ENCODE assay signal across 8 cellular contexts in genomic region chr2:241843321-241844065, GRCh38. TPM values are rescaled to one million over a fixed set of nuclear protein-coding genes. Genes with fewer than 3 reads are reported as not detected.
DNase-seq lines count a peak whose midpoint lies in the region; ATAC-seq and TF ChIP-seq lines count a peak whose summit lies in the region.
"Had no signal": no experiment of that assay in that cellular context is flagged by ENCODE, and none has a peak within 500 bp of the region (broad histone marks: within the 10 kb centered on the region; RNA-seq: fewer than 3 reads in every experiment).

No MANE protein-coding gene starts in this region.

- ATAC-seq in GM18907 (IDR thresholded peaks at IDR 0.05; ENCODE audit: unreplicated experiment) (peak; percentile 11), right cardiac atrium (peak; percentile 10 to 30), HG03025 (IDR thresholded peaks at IDR 0.05; ENCODE audit: low FRiP score, unreplicated experiment) (no peak)

- TF ChIP-seq CTCF in NB4 (IDR thresholded peaks at IDR 0.05; ENCODE audit: low read depth, low read length) = no peak
- no peak for TF ChIP-seq CTCF in stomach (IDR thresholded peaks at IDR 0.05)

- H3K4me3 ChIP-seq in NB4 (ENCODE audit: low read depth, low read length) = peak overlapping the region; percentile 35
- peak overlapping the region; percentile 43 for H3K4me3 ChIP-seq in right cardiac atrium (ENCODE audit: low read length)
- H3K4me3 ChIP-seq in stomach = peak overlapping the region; percentile 36 to 46 (median 40)

- no peaks in the 10 kb centered on the region for H3K9me3 ChIP-seq in right cardiac atrium (ENCODE audit: control insufficient read depth, low read length)
- no peaks in the 10 kb centered on the region for H3K9me3 ChIP-seq in stomach

- DNase-seq in NB4 (ENCODE audit: low read depth) = no peak
- DNase-seq in right cardiac atrium = peak; percentile 19 to 66 (median 38)
- DNase-seq in stomach = no peak
- DNase-seq in cerebellar nuclear complex (lab: John Stamatoyannopoulos, UW) = no peak
- no peak for DNase-seq in stimulated activated CD4-positive, alpha-beta T cell treated with anti-CD3 and anti-CD28 coated beads, Interleukin-12 subunit alpha, Interleukin-12 subunit beta, amount 100 ng/mL, for 4 hours

- H3K27me3 ChIP-seq in right cardiac atrium (ENCODE audit: control insufficient read depth, insufficient read depth) (no peaks in the 10 kb centered on the region), stomach (peaks cover 0 to 4% (median 0%) of the 10 kb centered on the region in 3 donors)

- TF ChIP-seq POLR2A in NB4 (IDR thresholded peaks at IDR 0.05; ENCODE audit: extremely low read depth, insufficient read length) = no peak
- no peak for TF ChIP-seq POLR2A in stomach (IDR thresholded peaks at IDR 0.05)

- H3K27ac ChIP-seq in right cardiac atrium (ENCODE audit: low read length) (no peak overlapping the region), stomach (peak overlapping the region; percentile 33 to 76 (median 72))

- intact Hi-C loops in right cardiac atrium (cut with DNase I) = no loop called here
- intact Hi-C loops in stomach (cut with DNase I; ENCODE audit: low total_unique reads) = no loop called here

- H3K4me1 ChIP-seq in right cardiac atrium (ENCODE audit: control insufficient read depth, insufficient read depth, low read length) = no peaks in the 10 kb centered on the region
- H3K4me1 ChIP-seq in stomach = peaks cover 7 to 24% (median 17%) of the 10 kb centered on the region in 4 donors

- 46% methylated on average over 52 of the region's 52 CpGs for WGBS in right cardiac atrium
- 34 to 66% (median 53%) methylated on average over 25 to 52 of the region's 52 CpGs for WGBS in stomach, 5 donors

- TF ChIP-seq EP300 in stomach (IDR thresholded peaks at IDR 0.05) = no peak

- H3K36me3 ChIP-seq in stomach = no peaks in the 10 kb centered on the region

RNA-seq across cellular contexts. Expression of gene PDCD1, which starts 15.2 kb away (rescaled TPM):
- 1 to 10 TPM; 5.2 to 6.8 (median 5.4) TPM for total RNA-seq in right cardiac atrium
- 7.4 TPM for polyA plus RNA-seq in right cardiac atrium
- total RNA-seq in stomach = 1 to 10 TPM in 1 of 5 donors, under 1 TPM in 1, not detected in 3; 0.18 to 2.2 TPM
- polyA plus RNA-seq in stomach = under 1 TPM; 0.31 to 0.76 (median 0.60) TPM
- total RNA-seq: astrocyte had no signal

RNA-seq across cellular contexts. Expression of gene RTP5, which starts 26.0 kb away (rescaled TPM):
- total RNA-seq in right cardiac atrium (not detected), stomach (under 1 TPM in 1 of 5 donors, not detected in 4; 0.43 TPM)
- polyA plus RNA-seq in right cardiac atrium (0.05 TPM), stomach (under 1 TPM in 1 of 3 donors, not detected in 2; 0.10 TPM)
- total RNA-seq: astrocyte had no signal

RNA-seq across cellular contexts. Expression of gene NEU4, which starts 34.5 kb away (rescaled TPM):
- total RNA-seq in right cardiac atrium = 1 to 10 TPM in 1 of 4 donors, under 1 TPM in 2, not detected in 1; 0.17 to 1.4 (median 0.84) TPM
- 0.68 TPM for polyA plus RNA-seq in right cardiac atrium
- total RNA-seq in stomach = 100 to 1,000 TPM in 1 of 5 donors, not detected in 4; 415 TPM
- polyA plus RNA-seq in stomach = under 1 TPM in 1 of 3 donors, not detected in 2; 0.08 TPM

Comparison
In these comparisons a context has a peak if more than half of its experiments do, and no peak if none do; other contexts are left out.
1. DNase-seq: peak in right cardiac atrium (3 of 3); none in NB4 (single experiment), stomach (single experiment), cerebellar nuclear complex (0 of 2) and stimulated activated CD4-positive, alpha-beta T cell treated with anti-CD3 and anti-CD28 coated beads, Interleukin-12 subunit alpha, Interleukin-12 subunit beta, amount 100 ng/mL, for 4 hours (single experiment).
2. Peak in every context shown above with its lines, with median percentiles within 50 percentile points of each other: H3K4me3 ChIP-seq.